ENCODE assay signal across 8 cellular contexts in genomic region chr22:30390974-30391691, GRCh38. TPM values are rescaled to one million over a fixed set of nuclear protein-coding genes. Genes with fewer than 3 reads are reported as not detected.
DNase-seq lines count a peak whose midpoint lies in the region; ATAC-seq, FAIRE-seq and TF ChIP-seq lines count a peak whose summit lies in the region.

No MANE protein-coding gene starts in this region.

- peaks cover 6% of the 10 kb centered on the region for H3K27me3 ChIP-seq in HUES48 (ENCODE audit: control insufficient read depth, insufficient read depth, low read length)
- no peaks in the 10 kb centered on the region for H3K27me3 ChIP-seq in SJCRH30
- no peaks in the 10 kb centered on the region for H3K27me3 ChIP-seq in prostate gland (replicated peaks; ENCODE audit: insufficient read depth)

- intact Hi-C loops in prostate gland (cut with DNase I) = loop anchor here (5.0 kb wide), 1 partner anchor 96 kb away; no protein-coding TSS in a partner anchor

- no peak overlapping the region for H3K4me3 ChIP-seq in HUES48 (ENCODE audit: low read depth, low read length)
- no peak overlapping the region for H3K4me3 ChIP-seq in SJCRH30
- no peak overlapping the region for H3K4me3 ChIP-seq in prostate gland

- TF ChIP-seq CTCF in D721Med (IDR thresholded peaks at IDR 0.05; ENCODE audit: insufficient read depth, missing control alignments) (peak; percentile 63), prostate gland (IDR thresholded peaks at IDR 0.05) (peak; percentile 76 to 94 (median 92))

- WGBS in prostate gland = 62% methylated on average over 5 of the region's 5 CpGs

- no peak for FAIRE-seq in D721Med (lab: Jason Lieb, UNC)

- no peak overlapping the region for H3K9ac ChIP-seq in HUES48 (ENCODE audit: low read depth, low read length)

- peak overlapping the region; percentile 16 for H3K27ac ChIP-seq in HUES48 (ENCODE audit: low read depth, low read length)
- no peak overlapping the region for H3K27ac ChIP-seq in SJCRH30
- H3K27ac ChIP-seq in prostate gland = peak overlapping the region; percentile 0 to 95

- H3K9me3 ChIP-seq in HUES48 (ENCODE audit: control insufficient read depth, insufficient read depth, low read length) (no peaks in the 10 kb centered on the region; the same call in 1 of the 2 replicates), SJCRH30 (replicated peaks) (0 out of 2 replicates have a peak, but pooled peaks cover 3% of the 10 kb centered on the region), prostate gland (no peaks in the 10 kb centered on the region)

- H3K36me3 ChIP-seq in HUES48 (ENCODE audit: control insufficient read depth, insufficient read depth, low read length) (no peaks in the 10 kb centered on the region), SJCRH30 (no peaks in the 10 kb centered on the region), prostate gland (no peaks in the 10 kb centered on the region)

- no peak for ATAC-seq in GM18505 (IDR thresholded peaks at IDR 0.05; ENCODE audit: unreplicated experiment)

- DNase-seq in D721Med (ENCODE audit: insufficient read length, low spot score) (no peak), SJCRH30 (peak; percentile 42 to 70), globus pallidus (ENCODE audit: low spot score) (peak; percentile 78), prostate gland (ENCODE audit: low spot score) (peak; percentile 80), DMS114 treated with DMSO at 0.1 percent for 48 hours (lab: John Stamatoyannopoulos, UW; ENCODE audit: unreplicated experiment) (no peak)
- DNase-seq in activated gamma-delta T cell treated with anti-CD3 and anti-CD28 coated beads, Interleukin-2, amount 50 U/mL, for 16 hours (ENCODE audit: low read depth) = peak; percentile 71

- H3K4me1 ChIP-seq in HUES48 (ENCODE audit: control insufficient read depth, insufficient read depth, low read length) (peaks cover 15% of the 10 kb centered on the region; the same call in 1 of the 2 replicates), SJCRH30 (peaks cover 11% of the 10 kb centered on the region; the same call in 1 of the 2 replicates), prostate gland (replicated peaks) (peaks cover 10% of the 10 kb centered on the region)

- TF ChIP-seq POLR2A in prostate gland (IDR thresholded peaks at IDR 0.05) (no peak), GM18505 (IDR thresholded peaks at IDR 0.05; ENCODE audit: borderline replicate concordance, extremely low read depth, insufficient read depth, insufficient read length) (no peak)

RNA-seq across cellular contexts. Expression of gene RNF215, which starts 3.9 kb away (rescaled TPM):
- total RNA-seq in SJCRH30 (2014; rRNA removed; shearing (Covaris generic)) = 4.1 and 7.3 TPM in 2 replicates
- total RNA-seq in prostate gland = 10 to 100 TPM; 18.1 to 20.0 TPM

RNA-seq across cellular contexts. Expression of gene SEC14L2, which starts 5.7 kb away (rescaled TPM):
- total RNA-seq in SJCRH30 (2014; rRNA removed; shearing (Covaris generic)) = 1.4 and 3.4 TPM in 2 replicates
- total RNA-seq in prostate gland = 10 to 100 TPM; 16.8 to 31.1 TPM

RNA-seq across cellular contexts. Expression of gene CCDC157, which starts 34.3 kb away (rescaled TPM):
- 1.2 TPM in 2 replicates for total RNA-seq in SJCRH30 (2014; rRNA removed; shearing (Covaris generic))
- 10 to 100 TPM in 1 of 2 donors, 1 to 10 TPM in 1; 3.5 to 28.6 TPM for total RNA-seq in prostate gland

RNA-seq across cellular contexts. Expression of gene MTFP1, which starts 34.4 kb away (rescaled TPM):
- 19.6 and 25.5 TPM in 2 replicates for total RNA-seq in SJCRH30 (2014; rRNA removed; shearing (Covaris generic))
- 10 to 100 TPM; 14.1 to 28.1 TPM for total RNA-seq in prostate gland

RNA-seq across cellular contexts. Expression of gene SF3A1, which starts 34.4 kb away (rescaled TPM):
- 45.2 and 64.7 TPM in 2 replicates for total RNA-seq in SJCRH30 (2014; rRNA removed; shearing (Covaris generic))
- total RNA-seq in prostate gland = 100 to 1,000 TPM; 108 to 134 TPM

Comparison
In these comparisons a context has a peak if more than half of its experiments do, and no peak if none do; other contexts are left out.
1. DNase-seq: peak in SJCRH30 (2 of 2), activated gamma-delta T cell treated with anti-CD3 and anti-CD28 coated beads, Interleukin-2, amount 50 U/mL, for 16 hours (single experiment), globus pallidus (single experiment) and prostate gland (single experiment); none in D721Med (single experiment) and DMS114 treated with DMSO at 0.1 percent for 48 hours (single experiment).